Comparison of ENCODE assay signal across 12 cellular contexts in genomic region chr10:62062752-62063512, GRCh38.
DNase-seq lines count a peak whose midpoint lies in the region; ATAC-seq and TF ChIP-seq lines count a peak whose summit lies in the region.
"Had no signal": no experiment of that assay in that cellular context is flagged by ENCODE, and none has a peak within 500 bp of the region (broad histone marks: within the 10 kb centered on the region; RNA-seq: fewer than 3 reads in every experiment).

No MANE protein-coding gene starts in this region.

- H3K27ac ChIP-seq in dorsolateral prefrontal cortex (peak overlapping the region in 44 of 59 donors; percentile 13 to 80 (median 62)), PC-3 (ENCODE audit: low read length) (no peak overlapping the region)

- no peaks in the 10 kb centered on the region for H3K9me3 ChIP-seq in T-helper 17 cell (ENCODE audit: control insufficient read depth, low read length, poor library complexity, severe bottlenecking)
- H3K9me3 ChIP-seq in PC-3 (ENCODE audit: low read length): no peaks in the 10 kb centered on the region
- no peaks in the 10 kb centered on the region for H3K9me3 ChIP-seq in Caco-2

- H3K4me3 ChIP-seq in dorsolateral prefrontal cortex: no peak overlapping the region
- no peak overlapping the region for H3K4me3 ChIP-seq in PC-3 (ENCODE audit: low read length)
- no peak overlapping the region for H3K4me3 ChIP-seq in Caco-2 (ENCODE audit: low read depth, low read length)

- peaks cover 16% of the 10 kb centered on the region for H3K9me3 Mint-ChIP-seq in activated CD4-positive, alpha-beta T cell treated with anti-CD3 and anti-CD28 coated beads, Interleukin-2, amount 10 ng/mL, durations not matched to agents 24 days and 14 days
- H3K9me3 Mint-ChIP-seq in Caco-2 (ENCODE audit: unreplicated experiment): no peaks in the 10 kb centered on the region

- BruUV-seq in PC-3 (replicated peaks; lab: Mats Ljungman, UMichigan) (no TSS peak), Caco-2 (replicated peaks; lab: Mats Ljungman, UMichigan) (no TSS peak)

- no peaks in the 10 kb centered on the region for H4K20me1 ChIP-seq in PC-3 (ENCODE audit: low read length)

- H3K9ac ChIP-seq in PC-3 (ENCODE audit: low read length): no peak overlapping the region

- H3K4me1 ChIP-seq in PC-3 (ENCODE audit: insufficient read depth, low read length) (no peaks in the 10 kb centered on the region), Caco-2 (peaks cover 17% of the 10 kb centered on the region)

- peak overlapping the region; percentile 67 for H3K4me3 Mint-ChIP-seq in activated CD4-positive, alpha-beta T cell treated with anti-CD3 and anti-CD28 coated beads, Interleukin-2, amount 10 ng/mL, durations not matched to agents 24 days and 14 days
- H3K4me3 Mint-ChIP-seq in T-helper 17 cell (no peak overlapping the region), Caco-2 (ENCODE audit: unreplicated experiment) (no peak overlapping the region)
- H3K4me3 Mint-ChIP-seq: neural crest cell had no signal

- H3K9me2 ChIP-seq in PC-3 (replicated peaks; ENCODE audit: low read length): no peaks in the 10 kb centered on the region

- H3K27me3 Mint-ChIP-seq in activated CD4-positive, alpha-beta T cell treated with anti-CD3 and anti-CD28 coated beads, Interleukin-2, amount 10 ng/mL, durations not matched to agents 24 days and 14 days: no peaks in the 10 kb centered on the region
- H3K27me3 Mint-ChIP-seq in T-helper 17 cell: no peaks in the 10 kb centered on the region
- no peaks in the 10 kb centered on the region for H3K27me3 Mint-ChIP-seq in Caco-2 (ENCODE audit: insufficient read depth, unreplicated experiment)

- CTCF ChIA-PET in PC-3 (lab: Charles Lee): no interaction called here
- CTCF ChIA-PET in Caco-2 (lab: Charles Lee): no interaction called here

- no peaks in the 10 kb centered on the region for H3K27me3 ChIP-seq in dorsolateral prefrontal cortex
- H3K27me3 ChIP-seq in PC-3 (ENCODE audit: low read length): no peaks in the 10 kb centered on the region
- H3K27me3 ChIP-seq in Caco-2 (replicated peaks; ENCODE audit: control insufficient read depth, insufficient read depth, low read length): no peaks in the 10 kb centered on the region

- POLR2A ChIA-PET in PC-3 (lab: Charles Lee; ENCODE audit: unreplicated experiment): no interaction called here
- POLR2A ChIA-PET in Caco-2 (lab: Charles Lee): interaction anchor here (0.6 to 0.9 kb wide), 2 partner anchors 13 to 699 kb away, joined by 3 to 4 read pairs; no protein-coding TSS in a partner anchor

- ATAC-seq in T-helper 17 cell (no peak), PC-3 (no peak)
- peak; percentile 83 for ATAC-seq in stimulated activated naive CD8-positive, alpha-beta T cell treated with anti-CD3 and anti-CD28 coated beads, Interleukin-15, Interleukin-2, amounts not matched to agents 100 U/mL and 50 U/mL, for 24 hours

- H2AFZ ChIP-seq in PC-3 (ENCODE audit: low read length): no peak overlapping the region

- TF ChIP-seq CTCF in dorsolateral prefrontal cortex (IDR thresholded peaks at IDR 0.05 in 54 of 56, conservative IDR thresholded peaks at IDR 0.05 in 2 of 56; ENCODE audit: low read depth in 1 of 56, partially characterized antibody in 56 of 56) (no peak), PC-3 (conservative IDR thresholded peaks at IDR 0.05; ENCODE audit: low read depth, low read length) (no peak), Caco-2 (IDR thresholded peaks at IDR 0.05; ENCODE audit: insufficient read depth in 1 of 2, low read depth in 1 of 2, low read length in 1 of 2, severe bottlenecking in 1 of 2, unreplicated experiment in 1 of 2) (no peak)

- H3K36me3 ChIP-seq in PC-3 (ENCODE audit: low read depth, low read length) (peaks cover 36% of the 10 kb centered on the region), Caco-2 (ENCODE audit: control insufficient read depth, insufficient read depth, low read length) (peaks cover 15% of the 10 kb centered on the region)

- no peaks in the 10 kb centered on the region for H3K79me2 ChIP-seq in PC-3 (ENCODE audit: low read length)

- DNase-seq in activated CD4-positive, alpha-beta T cell treated with anti-CD3 and anti-CD28 coated beads, Interleukin-2, amount 10 ng/mL, durations not matched to agents 24 days and 14 days: no peak
- DNase-seq in activated CD4-positive, alpha-beta T cell treated with anti-CD3 and anti-CD28 coated beads for 48 hours: no peak
- DNase-seq in T-helper 17 cell (no peak), dorsolateral prefrontal cortex (no peak), inferior parietal cortex (ENCODE audit: extremely low spot score) (no peak), PC-3 (no peak), Caco-2 (no peak)
- DNase-seq in stimulated activated naive CD8-positive, alpha-beta T cell treated with anti-CD3 and anti-CD28 coated beads, Interleukin-15, Interleukin-2, amounts not matched to agents 100 U/mL and 50 U/mL, for 24 hours: no peak
- DNase-seq: central memory CD4-positive, alpha-beta T cell; KBM-7; NCI-H2081 had no signal

- H3K36me3 Mint-ChIP-seq in activated CD4-positive, alpha-beta T cell treated with anti-CD3 and anti-CD28 coated beads, Interleukin-2, amount 10 ng/mL, durations not matched to agents 24 days and 14 days (ENCODE audit: low read depth): peaks cover 91% of the 10 kb centered on the region
- H3K36me3 Mint-ChIP-seq in T-helper 17 cell (ENCODE audit: low read depth) (peaks cover 12% of the 10 kb centered on the region), Caco-2 (ENCODE audit: insufficient read depth, unreplicated experiment) (peaks cover 100% of the 10 kb centered on the region)

- no peak overlapping the region for H3K4me2 ChIP-seq in PC-3 (ENCODE audit: low read length)

- H3K4me1 Mint-ChIP-seq in activated CD4-positive, alpha-beta T cell treated with anti-CD3 and anti-CD28 coated beads, Interleukin-2, amount 10 ng/mL, durations not matched to agents 24 days and 14 days: peaks cover 76% of the 10 kb centered on the region
- H3K4me1 Mint-ChIP-seq in T-helper 17 cell (peaks cover 23% of the 10 kb centered on the region), Caco-2 (ENCODE audit: low read depth, unreplicated experiment) (peaks cover 33% of the 10 kb centered on the region)

- H3K27ac Mint-ChIP-seq in activated CD4-positive, alpha-beta T cell treated with anti-CD3 and anti-CD28 coated beads, Interleukin-2, amount 10 ng/mL, durations not matched to agents 24 days and 14 days: peak overlapping the region; percentile 84
- peak overlapping the region; percentile 19 for H3K27ac Mint-ChIP-seq in T-helper 17 cell
- no peak overlapping the region for H3K27ac Mint-ChIP-seq in Caco-2 (ENCODE audit: unreplicated experiment)

- no peaks in the 10 kb centered on the region for H3F3A ChIP-seq in PC-3 (ENCODE audit: low read length, unreplicated experiment)

- intact Hi-C loops in activated CD4-positive, alpha-beta T cell treated with anti-CD3 and anti-CD28 coated beads, Interleukin-2, amount 10 ng/mL, durations not matched to agents 24 days and 14 days (cut with micrococcal nuclease): loop anchor here (1.0 to 2.0 kb wide), 2 partner anchors 12 to 18 kb away; no protein-coding TSS in a partner anchor
- intact Hi-C loops in dorsolateral prefrontal cortex (cut with DNase I) (no loop called here), PC-3 (cut with micrococcal nuclease) (no loop called here), Caco-2 (cut with micrococcal nuclease; ENCODE audit: unreplicated experiment) (no loop called here)
